Comparison of ENCODE assay signal across 8 cellular contexts in the genomic region with DNA sequence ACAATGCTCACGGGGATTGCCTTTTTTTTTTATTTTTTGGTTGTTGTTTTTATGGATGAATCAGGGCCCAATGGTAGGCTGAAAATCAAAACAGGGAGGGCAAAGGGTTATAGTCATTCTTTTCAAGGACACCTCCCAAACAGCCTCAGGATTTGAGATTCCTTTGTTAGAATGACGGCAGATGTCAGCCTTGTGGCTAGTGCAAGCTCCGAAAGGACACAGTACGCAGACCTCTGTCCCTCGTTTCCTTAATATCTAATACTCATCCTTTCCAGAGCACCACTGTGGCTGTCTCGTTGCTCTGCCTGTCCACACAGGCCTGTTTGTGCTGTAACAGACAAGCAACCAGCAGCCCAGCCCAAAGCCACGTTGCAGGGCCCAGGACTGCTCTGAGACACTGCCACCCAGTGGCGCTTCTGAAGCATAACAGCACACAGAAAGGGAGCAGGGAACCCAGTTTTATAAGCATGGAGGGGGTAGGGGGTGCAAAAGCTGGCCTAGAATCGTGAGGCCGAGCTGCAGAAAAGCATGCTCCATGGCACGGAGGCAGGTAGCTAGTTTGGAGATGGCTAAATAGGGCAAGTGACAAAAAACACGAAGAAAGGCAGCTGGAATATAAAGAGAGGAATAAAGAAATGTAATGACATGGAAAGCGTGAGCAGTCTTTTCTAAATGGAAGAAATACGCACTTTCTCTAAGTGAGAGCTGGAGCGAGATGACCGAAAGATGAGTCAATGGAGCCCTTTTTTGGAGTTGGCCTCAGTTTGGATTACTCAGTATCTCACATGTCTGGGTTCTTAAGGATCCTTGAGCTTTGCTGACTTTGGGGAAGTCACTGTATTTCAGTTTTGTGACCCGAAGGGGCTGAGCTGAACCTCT. TPM values are rescaled to one million over a fixed set of nuclear protein-coding genes. Genes with fewer than 3 reads are reported as not detected.
A peak's percentile ranks its signal among the peaks of the same experiment; 100 is the strongest.
DNase-seq lines count a peak whose midpoint lies in the region; ATAC-seq and TF ChIP-seq lines count a peak whose summit lies in the region.

No MANE protein-coding gene starts in this region.

- peak; percentile 83 for ATAC-seq in GM19035 (IDR thresholded peaks at IDR 0.05; ENCODE audit: unreplicated experiment)

- TF ChIP-seq POLR2A in erythroblast (IDR thresholded peaks at IDR 0.05; ENCODE audit: low read length) = no peak

- DNase-seq in AG20443 (ENCODE audit: low spot score) (peak; percentile 74), HPDE6-E6E7 (ENCODE audit: extremely low spot score) (peak; percentile 36), NOMO-1 treated with DMSO at 0.1 percent for 48 hours (lab: John Stamatoyannopoulos, UW; ENCODE audit: unreplicated experiment) (peak; percentile 75), erythroblast (lab: John Stamatoyannopoulos, UW) (peak; percentile 68 to 75), mucosa of gallbladder (ENCODE audit: low spot score) (peak; percentile 75)
- DNase-seq in activated CD8-positive, alpha-beta memory T cell treated with anti-CD3 and anti-CD28 coated beads, Interleukin-2, amount 50 U/mL, for 48 hours = peak; percentile 74
- DNase-seq in stimulated activated CD8-positive, alpha-beta memory T cell treated with anti-CD3 and anti-CD28 coated beads, Interleukin-2, amount 100 ng/mL, for 48 hours (ENCODE audit: low read depth in 2 of 2) = peak; percentile 21 to 40

RNA-seq across cellular contexts. Expression of a gene that starts 40.7 kb away (rescaled TPM):
- total RNA-seq in mucosa of gallbladder = 1.7 TPM

Comparison
In these comparisons a context has a peak if more than half of its experiments do, and no peak if none do; other contexts are left out.
1. Peak in every context shown above with its lines: DNase-seq and ATAC-seq.